In the genomic region with DNA sequence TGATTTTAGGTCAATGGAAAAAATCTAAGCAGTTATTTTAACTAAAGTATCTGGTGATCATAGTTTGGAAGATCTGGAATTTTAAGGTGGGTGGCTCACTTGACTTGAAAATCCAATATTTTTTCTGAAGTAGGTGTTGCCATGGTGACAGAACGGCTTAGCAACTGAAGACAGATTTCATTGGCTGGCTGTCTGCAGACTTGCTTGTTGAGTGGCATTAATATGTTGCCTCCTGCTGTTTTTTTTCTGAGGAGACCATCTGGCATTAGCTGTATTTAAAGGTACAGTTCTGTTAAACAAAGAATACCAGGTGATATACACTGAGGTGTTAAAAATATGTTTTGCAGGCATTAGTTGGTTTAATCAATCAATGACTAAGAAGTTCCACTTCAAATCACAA, we compare ENCODE assay signal across 8 cellular contexts. TPM values are rescaled to one million over a fixed set of nuclear protein-coding genes. Genes with fewer than 3 reads are reported as not detected.
DNase-seq lines count a peak whose midpoint lies in the region; ATAC-seq lines count a peak whose summit lies in the region.

No MANE protein-coding gene starts in this region.

- intact Hi-C loops in Right ventricle myocardium inferior (cut with DNase I), result no loop called here

- DNase-seq in M059J (ENCODE audit: low read depth) (peak; percentile 20), SK-N-DZ (ENCODE audit: low spot score) (peak; percentile 86), kidney tubule cell (ENCODE audit: low spot score) (peak; percentile 39), Right ventricle myocardium inferior (ENCODE audit: missing footprints) (no peak)
- no peak for DNase-seq in stimulated activated CD4-positive, alpha-beta T cell treated with anti-CD3 and anti-CD28 coated beads, Interleukin-4, amount 100 ng/mL, for 1 hour

- ATAC-seq in GM18498 (IDR thresholded peaks at IDR 0.05; ENCODE audit: unreplicated experiment), result peak; percentile 58
- ATAC-seq in Right ventricle myocardium inferior, result no peak
- ATAC-seq in HG02588 (IDR thresholded peaks at IDR 0.05; ENCODE audit: unreplicated experiment), result no peak
- no peak for ATAC-seq in GM18517 (IDR thresholded peaks at IDR 0.05; ENCODE audit: unreplicated experiment)

RNA-seq across cellular contexts. Expression of a gene that starts 19.8 kb away (rescaled TPM):
- 38.3 and 53.6 TPM in 2 replicates for total RNA-seq in M059J (2014; rRNA removed; shearing (Covaris generic))
- 106 and 113 TPM in 2 replicates for polyA plus RNA-seq in SK-N-DZ (2014; cell fraction: cytosol; rRNA removed)
- 38.1 and 46.7 TPM in 2 replicates for polyA plus RNA-seq in SK-N-DZ (2014; cell fraction: nucleus; rRNA removed)
- total RNA-seq in Right ventricle myocardium inferior, result 56.2 TPM

Comparison
In these comparisons a context has a peak if more than half of its experiments do, and no peak if none do; other contexts are left out.
1. DNase-seq: peak in M059J (single experiment), SK-N-DZ (single experiment) and kidney tubule cell (single experiment); none in Right ventricle myocardium inferior (single experiment) and stimulated activated CD4-positive, alpha-beta T cell treated with anti-CD3 and anti-CD28 coated beads, Interleukin-4, amount 100 ng/mL, for 1 hour (single experiment).